8 cellular contexts compared by ENCODE assay signal in the genomic region with DNA sequence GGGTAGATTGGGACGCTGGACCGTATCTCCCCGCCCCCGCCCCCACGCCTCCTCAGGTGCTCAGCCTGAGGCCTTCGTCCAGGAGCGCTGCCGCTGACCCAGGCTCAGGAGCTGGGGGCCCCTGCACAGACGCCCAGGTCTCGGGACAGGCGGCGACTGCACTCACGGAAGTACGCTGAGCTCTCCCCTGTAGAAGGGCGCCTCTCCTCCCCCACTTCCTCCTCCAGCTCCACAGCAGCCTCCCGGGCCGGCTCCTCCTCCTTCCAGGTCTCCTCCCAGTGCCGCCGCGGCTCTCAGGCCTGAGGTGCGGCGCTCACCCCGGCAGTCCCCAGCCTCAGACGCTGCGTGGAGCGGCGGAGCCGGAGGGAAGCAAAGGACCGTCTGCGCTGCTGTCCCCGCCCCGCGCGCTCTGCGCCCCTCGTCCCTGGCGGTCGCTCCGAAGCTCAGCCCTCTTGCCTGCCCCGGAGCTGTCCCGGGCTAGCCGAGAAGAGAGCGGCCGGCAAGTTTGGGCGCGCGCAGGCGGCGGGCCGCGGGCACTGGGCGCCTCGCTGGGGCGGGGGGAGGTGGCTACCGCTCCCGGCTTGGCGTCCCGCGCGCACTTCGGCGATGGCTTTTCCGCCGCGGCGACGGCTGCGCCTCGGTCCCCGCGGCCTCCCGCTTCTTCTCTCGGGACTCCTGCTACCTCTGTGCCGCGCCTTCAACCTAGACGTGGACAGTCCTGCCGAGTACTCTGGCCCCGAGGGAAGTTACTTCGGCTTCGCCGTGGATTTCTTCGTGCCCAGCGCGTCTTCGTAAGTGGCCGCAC. TPM values are rescaled to one million over a fixed set of nuclear protein-coding genes. Genes with fewer than 3 reads are reported as not detected.
DNase-seq lines count a peak whose midpoint lies in the region; ATAC-seq and TF ChIP-seq lines count a peak whose summit lies in the region.

A gene (plus strand): TSS at position 324 of the 805 bp plus-strand sequence. CDS start 283 bp downstream, at position 607.

- H3K36me3 Mint-ChIP-seq in CD14-positive monocyte, result peaks cover 0 to 8% of the 10 kb centered on the region in 2 donors
- H3K36me3 Mint-ChIP-seq in activated CD8-positive, alpha-beta T cell treated with anti-CD3 and anti-CD28 coated beads, Interleukin-2, amount 10 ng/mL, durations not matched to agents 7 days and 5 days (ENCODE audit: low read depth), result peaks cover 1% of the 10 kb centered on the region

- DNase-seq in CD14-positive monocyte (ENCODE audit: low spot score) (peak; percentile 92), GM19240 (ENCODE audit: insufficient read length, low spot score) (peak; percentile 64), NCI-H748 (lab: John Stamatoyannopoulos, UW; ENCODE audit: unreplicated experiment) (peak; percentile 96), lung (ENCODE audit: low spot score) (peak; percentile 95)
- DNase-seq in activated CD8-positive, alpha-beta T cell treated with anti-CD3 and anti-CD28 coated beads, Interleukin-2, amount 10 ng/mL, durations not matched to agents 7 days and 5 days, result peak; percentile 89
- DNase-seq in effector CD4-positive, alpha-beta T cell, result peak; percentile 65
- DNase-seq in stimulated activated CD4-positive, alpha-beta T cell treated with anti-CD3 and anti-CD28 coated beads, TNF-alpha, amount 100 ng/mL, for 24 hours (ENCODE audit: low read depth in 3 of 3), result peak; percentile 68 to 87 (median 73)

- H3K4me3 ChIP-seq in lung, result peak within 1 kb of the TSS; percentile 91

- peak within 1 kb of the TSS; percentile 98 to 99 for H3K27ac ChIP-seq in lung (ENCODE audit: low read depth in 1 of 2, low read length in 1 of 2)

- peak within 1 kb of the TSS; percentile 78 to 91 (median 84) for H3K27ac Mint-ChIP-seq in CD14-positive monocyte
- H3K27ac Mint-ChIP-seq in activated CD8-positive, alpha-beta T cell treated with anti-CD3 and anti-CD28 coated beads, Interleukin-2, amount 10 ng/mL, durations not matched to agents 7 days and 5 days, result peak within 1 kb of the TSS; percentile 82

- peaks cover 2 to 7% (median 5%) of the 10 kb centered on the region in 3 donors for H3K27me3 Mint-ChIP-seq in CD14-positive monocyte (ENCODE audit: low read depth in 3 of 3)
- peaks cover 10% of the 10 kb centered on the region for H3K27me3 Mint-ChIP-seq in activated CD8-positive, alpha-beta T cell treated with anti-CD3 and anti-CD28 coated beads, Interleukin-2, amount 10 ng/mL, durations not matched to agents 7 days and 5 days (ENCODE audit: low read depth)

- TF ChIP-seq CTCF in CD14-positive monocyte (IDR thresholded peaks at IDR 0.05) (no peak), lung (IDR thresholded peaks at IDR 0.05; ENCODE audit: control extremely low read depth, extremely low read depth) (no peak)

- intact Hi-C loops in CD14-positive monocyte (cut with micrococcal nuclease), result loop anchor here (10.0 kb wide), 2 partner anchors 85 to 105 kb away; a partner anchor contains a TSS

- H3K27me3 ChIP-seq in lung (ENCODE audit: control insufficient read depth, insufficient read depth), result no peaks in the 10 kb centered on the region

- CTCF ChIA-PET in activated CD8-positive, alpha-beta T cell treated with anti-CD3 and anti-CD28 coated beads, Interleukin-2, amount 10 ng/mL, durations not matched to agents 7 days and 5 days (lab: Charles Lee), result interaction anchor here (0.9 to 2.1 kb wide), 7 partner anchors 8 to 91 kb away, joined by 3 to 13 read pairs (median 4); no protein-coding TSS in a partner anchor

- ATAC-seq in HG03457 (IDR thresholded peaks at IDR 0.05; ENCODE audit: unreplicated experiment), result peak; percentile 98
- peak; percentile 97 for ATAC-seq in activated CD8-positive, alpha-beta T cell treated with anti-CD3 and anti-CD28 coated beads, Interleukin-2, amount 10 ng/mL, durations not matched to agents 7 days and 5 days
- ATAC-seq in lung (ENCODE audit: insufficient read depth, low FRiP score), result peak; percentile 98

- peaks cover 24% of the 10 kb centered on the region for H3K4me1 Mint-ChIP-seq in CD14-positive monocyte
- peaks cover 23% of the 10 kb centered on the region for H3K4me1 Mint-ChIP-seq in activated CD8-positive, alpha-beta T cell treated with anti-CD3 and anti-CD28 coated beads, Interleukin-2, amount 10 ng/mL, durations not matched to agents 7 days and 5 days (ENCODE audit: low read depth)

- POLR2A ChIA-PET in activated CD8-positive, alpha-beta T cell treated with anti-CD3 and anti-CD28 coated beads, Interleukin-2, amount 10 ng/mL, durations not matched to agents 7 days and 5 days (lab: Charles Lee), result interaction anchor here (1.0 to 1.5 kb wide), 5 partner anchors 52 to 104 kb away, joined by 4 to 13 read pairs (median 5); a partner anchor contains a TSS

- WGBS in lung, 2 donors, result 0 to 1% methylated on average over 80 to 86 of the region's 86 CpGs

- H3K9me3 Mint-ChIP-seq in CD14-positive monocyte, result peaks cover 0 to 3% (median 0%) of the 10 kb centered on the region in 7 donors
- H3K9me3 Mint-ChIP-seq in activated CD8-positive, alpha-beta T cell treated with anti-CD3 and anti-CD28 coated beads, Interleukin-2, amount 10 ng/mL, durations not matched to agents 7 days and 5 days (ENCODE audit: insufficient read depth), result no peaks in the 10 kb centered on the region

- H3K36me3 ChIP-seq in lung (ENCODE audit: control insufficient read depth in 2 of 2, insufficient read depth in 2 of 2, low read length in 2 of 2), result no peaks in the 10 kb centered on the region

- H3K4me1 ChIP-seq in lung (ENCODE audit: control insufficient read depth in 2 of 2, insufficient read depth in 2 of 2, low read length in 2 of 2), result peaks cover 2 to 16% of the 10 kb centered on the region in 2 donors

- H3K4me3 Mint-ChIP-seq in CD14-positive monocyte, result peak within 1 kb of the TSS; percentile 90 to 94
- peak within 1 kb of the TSS; percentile 79 for H3K4me3 Mint-ChIP-seq in activated CD8-positive, alpha-beta T cell treated with anti-CD3 and anti-CD28 coated beads, Interleukin-2, amount 10 ng/mL, durations not matched to agents 7 days and 5 days

- H3K9me3 ChIP-seq in lung (ENCODE audit: control insufficient read depth in 2 of 2, insufficient read depth in 1 of 2, low read length in 1 of 2), result no peaks in the 10 kb centered on the region

RNA-seq across cellular contexts. Expression of the gene that starts here (rescaled TPM):
- 1 to 10 TPM; 4.9 to 6.0 TPM for polyA plus RNA-seq in CD14-positive monocyte
- 1 to 10 TPM; 4.9 to 5.6 TPM for total RNA-seq in activated CD8-positive, alpha-beta T cell treated with anti-CD3 and anti-CD28 coated beads, Interleukin-2, amount 10 ng/mL, durations not matched to agents 7 days and 5 days
- 10 to 100 TPM; 62.1 to 91.8 TPM for total RNA-seq in lung
- 10 to 100 TPM; 10.1 to 25.5 TPM for polyA plus RNA-seq in lung

Comparison
In these comparisons a context has a peak if more than half of its experiments do, and no peak if none do; other contexts are left out.
1. Peak in every context shown above with its lines: DNase-seq, ATAC-seq, H3K4me3 ChIP-seq and H3K27ac ChIP-seq.
2. RNA of the gene that starts here (total RNA-seq): 62.1 to 91.8 TPM in lung; 4.9 to 5.6 TPM in activated CD8-positive, alpha-beta T cell treated with anti-CD3 and anti-CD28 coated beads, Interleukin-2, amount 10 ng/mL, durations not matched to agents 7 days and 5 days; every median in the first group is over 4 times any median in the second.